In genomic region chr4:88211473-88212252, GRCh38 we compare ENCODE assay signal across 8 cellular contexts. TPM values are rescaled to one million over a fixed set of nuclear protein-coding genes. Genes with fewer than 3 reads are reported as not detected.
A peak's percentile ranks its signal among the peaks of the same experiment; 100 is the strongest.
DNase-seq lines count a peak whose midpoint lies in the region; ATAC-seq and TF ChIP-seq lines count a peak whose summit lies in the region.

No MANE protein-coding gene starts in this region.

- H3K9me3 Mint-ChIP-seq in central memory CD8-positive, alpha-beta T cell = no peaks in the 10 kb centered on the region
- no peaks in the 10 kb centered on the region for H3K9me3 Mint-ChIP-seq in stimulated activated naive CD8-positive, alpha-beta T cell treated with anti-CD3 and anti-CD28 coated beads, Interleukin-15, amount 100 ng/mL, for 72 hours

- ATAC-seq in HG03571 (IDR thresholded peaks at IDR 0.05; ENCODE audit: unreplicated experiment) (peak; percentile 74), HG02571 (IDR thresholded peaks at IDR 0.05; ENCODE audit: unreplicated experiment) (no peak)
- ATAC-seq in central memory CD8-positive, alpha-beta T cell (replicated peaks; ENCODE audit: extremely low read depth, poor library complexity, severe bottlenecking) = no peak
- peak; percentile 61 for ATAC-seq in stimulated activated naive CD8-positive, alpha-beta T cell treated with anti-CD3 and anti-CD28 coated beads, Interleukin-15, amount 100 ng/mL, for 72 hours

- H3K4me1 ChIP-seq in liver (ENCODE audit: control insufficient read depth in 4 of 4, insufficient read depth in 4 of 4, low read length in 3 of 4) = peaks cover 0 to 3% (median 2%) of the 10 kb centered on the region in 4 donors

- in situ Hi-C loops in SK-MEL-5 (cut with HindIII; ENCODE audit: low pct_unique_long_range_greater_than_20kb, low sequenced_read_pairs) = no loop called here

- no peaks in the 10 kb centered on the region for H3K9me3 ChIP-seq in liver (ENCODE audit: control insufficient read depth in 4 of 4, low read length in 3 of 4)

- DNase-seq in SK-MEL-5 (ENCODE audit: low read depth, low spot score) = peak; percentile 65
- peak; percentile 19 to 40 for DNase-seq in central memory CD8-positive, alpha-beta T cell (ENCODE audit: low spot score in 2 of 2)
- peak; percentile 31 to 44 for DNase-seq in stimulated activated naive CD8-positive, alpha-beta T cell treated with anti-CD3 and anti-CD28 coated beads, Interleukin-15, amount 100 ng/mL, for 72 hours

- no peaks in the 10 kb centered on the region for H3K36me3 Mint-ChIP-seq in central memory CD8-positive, alpha-beta T cell (ENCODE audit: insufficient read depth)

- H3K4me3 ChIP-seq in liver (ENCODE audit: low read depth in 1 of 3, low read length in 3 of 3) = no peak overlapping the region

- no peak overlapping the region for H3K27ac Mint-ChIP-seq in central memory CD8-positive, alpha-beta T cell (ENCODE audit: low read depth)
- no peak overlapping the region for H3K27ac Mint-ChIP-seq in stimulated activated naive CD8-positive, alpha-beta T cell treated with anti-CD3 and anti-CD28 coated beads, Interleukin-15, amount 100 ng/mL, for 72 hours

- H3K36me3 ChIP-seq in liver (ENCODE audit: control insufficient read depth in 4 of 4, insufficient read depth in 3 of 4, low read depth in 1 of 4, low read length in 3 of 4) = no peaks in the 10 kb centered on the region

- WGBS in liver = 53% methylated on average over 18 of the region's 18 CpGs

- TF ChIP-seq RAD21 in liver (IDR thresholded peaks at IDR 0.05) = peak; percentile 97 to 98

- H3K27me3 ChIP-seq in liver (ENCODE audit: control insufficient read depth in 4 of 4, insufficient read depth in 4 of 4, low read length in 3 of 4) = no peaks in the 10 kb centered on the region

- TF ChIP-seq CTCF in C4-2B (conservative IDR thresholded peaks at IDR 0.05) = peak; percentile 76
- peak; percentile 62 for TF ChIP-seq CTCF in GM12873 (IDR thresholded peaks at IDR 0.05; ENCODE audit: insufficient read depth, low read depth, low read length, missing control alignments)
- TF ChIP-seq CTCF in liver (IDR thresholded peaks at IDR 0.05; ENCODE audit: low read depth, low read length, missing input control) = peak; percentile 72

- peak overlapping the region in 1 of 2 donors; percentile 26 for H3K9ac ChIP-seq in liver (ENCODE audit: low read depth in 1 of 2, low read length in 2 of 2)

- H3K27ac ChIP-seq in C4-2B = no peak overlapping the region
- H3K27ac ChIP-seq in liver (ENCODE audit: low read depth in 1 of 2, low read length in 2 of 2) = no peak overlapping the region

- H3K27me3 Mint-ChIP-seq in central memory CD8-positive, alpha-beta T cell = peaks cover 17% of the 10 kb centered on the region
- no peaks in the 10 kb centered on the region for H3K27me3 Mint-ChIP-seq in stimulated activated naive CD8-positive, alpha-beta T cell treated with anti-CD3 and anti-CD28 coated beads, Interleukin-15, amount 100 ng/mL, for 72 hours

- no peak overlapping the region for H3K4me3 Mint-ChIP-seq in central memory CD8-positive, alpha-beta T cell
- H3K4me3 Mint-ChIP-seq in stimulated activated naive CD8-positive, alpha-beta T cell treated with anti-CD3 and anti-CD28 coated beads, Interleukin-15, amount 100 ng/mL, for 72 hours = no peak overlapping the region

- H3K4me1 Mint-ChIP-seq in central memory CD8-positive, alpha-beta T cell = no peaks in the 10 kb centered on the region
- H3K4me1 Mint-ChIP-seq in stimulated activated naive CD8-positive, alpha-beta T cell treated with anti-CD3 and anti-CD28 coated beads, Interleukin-15, amount 100 ng/mL, for 72 hours = no peaks in the 10 kb centered on the region

TF ChIP-seq in liver, 16 proteins besides CTCF, POLR2A, EP300 and RAD21:
- TF ChIP-seq HNF4A (conservative IDR thresholded peaks at IDR 0.05) = no peak
- TF ChIP-seq HNF4G (IDR thresholded peaks at IDR 0.05) = no peak
- TF ChIP-seq TAF1 (conservative IDR thresholded peaks at IDR 0.05) = no peak
- peak; percentile 28 for TF ChIP-seq YY1 (IDR thresholded peaks at IDR 0.05)
- TF ChIP-seq RXRA (IDR thresholded peaks at IDR 0.05) = peak in 1 of 2 donors; percentile 13
- no peak for TF ChIP-seq FOXA1 (IDR thresholded peaks at IDR 0.05)
- no peak for TF ChIP-seq SP1 (IDR thresholded peaks at IDR 0.05)
- no peak for TF ChIP-seq GABPA (IDR thresholded peaks at IDR 0.05 in 1 of 2, conservative IDR thresholded peaks at IDR 0.05 in 1 of 2)
- TF ChIP-seq ATF3 (IDR thresholded peaks at IDR 0.05) = no peak
- no peak for TF ChIP-seq MAX (IDR thresholded peaks at IDR 0.05)
- TF ChIP-seq REST (IDR thresholded peaks at IDR 0.05) = no peak
- TF ChIP-seq EGR1 (IDR thresholded peaks at IDR 0.05; ENCODE audit: low read depth in 2 of 2) = no peak

RNA-seq across cellular contexts. Expression of gene ABCG2, which starts 53.2 kb away (rescaled TPM):
- 2.0 TPM in 2 replicates for total RNA-seq in SK-MEL-5 (2014; rRNA removed; shearing (Covaris generic))
- polyA plus RNA-seq in SK-MEL-5 (2015; cell fraction: cytosol; rRNA removed) = 0.65 and 3.8 TPM in 2 replicates
- 0.67 and 0.69 TPM in 2 replicates for polyA plus RNA-seq in SK-MEL-5 (2015; cell fraction: nucleus; rRNA removed)
- total RNA-seq in liver = 10 to 100 TPM in 1 of 2 donors, 1 to 10 TPM in 1; 9.6 to 23.6 TPM
- 1 to 10 TPM; 1.9 to 4.5 TPM for polyA plus RNA-seq in liver

Comparison
In these comparisons a context has a peak if more than half of its experiments do, and no peak if none do; other contexts are left out.
1. ATAC-seq: peak in HG03571 (single experiment) and stimulated activated naive CD8-positive, alpha-beta T cell treated with anti-CD3 and anti-CD28 coated beads, Interleukin-15, amount 100 ng/mL, for 72 hours (single experiment); none in central memory CD8-positive, alpha-beta T cell (single experiment) and HG02571 (single experiment).
2. Peak in every context shown above with its lines, with median percentiles within 50 percentile points of each other: CTCF ChIP-seq and DNase-seq.